Comparison of ENCODE assay signal across 3 cellular contexts in genomic region chr12:25395227-25395626, GRCh38.
"Had no signal": no experiment of that assay in that cellular context is flagged by ENCODE, and none has a peak within 500 bp of the region (broad histone marks: within the 10 kb centered on the region; RNA-seq: fewer than 3 reads in every experiment).

No MANE protein-coding gene starts in this region.

- DNase-seq: GDM1, GF-D8 had no signal

- ATAC-seq: GM12878 had no signal

- H3K4me3 ChIP-seq: GM12878 had no signal
